ENCODE assay signal across 8 cellular contexts in genomic region chr2:36461039-36461681, GRCh38.
A peak's percentile ranks its signal among the peaks of the same experiment; 100 is the strongest.
DNase-seq lines count a peak whose midpoint lies in the region; ATAC-seq, FAIRE-seq and TF ChIP-seq lines count a peak whose summit lies in the region.

No MANE protein-coding gene starts in this region.

- H3K9me3 Mint-ChIP-seq in T-cell, result no peaks in the 10 kb centered on the region

- no peaks in the 10 kb centered on the region for H3K36me3 ChIP-seq in iPS DF 6.9 (ENCODE audit: control insufficient read depth, insufficient read depth, low read length)
- no peaks in the 10 kb centered on the region for H3K36me3 ChIP-seq in transverse colon

- no peaks in the 10 kb centered on the region for H3K27me3 Mint-ChIP-seq in T-cell

- no peak overlapping the region for H3K4me3 Mint-ChIP-seq in T-cell

- peaks cover 11% of the 10 kb centered on the region; the same call in 1 of the 2 replicates for H3K4me1 ChIP-seq in iPS DF 6.9 (ENCODE audit: control insufficient read depth, insufficient read depth, low read length)
- peaks cover 13 to 52% (median 43%) of the 10 kb centered on the region in 4 donors for H3K4me1 ChIP-seq in transverse colon

- in situ Hi-C loops in transverse colon (cut with MboI; ENCODE audit: low pct_ligation_motif_present in 1 of 4, low pct_unique_long_range_greater_than_20kb in 1 of 4, low sequenced_read_pairs in 3 of 4), result loop anchor here in 3 of 4 donors (10.0 to 25.0 kb wide), 2 partner anchors 99 to 106 kb away; partner anchors contain the start of gene CRIM1 (in 3 of the 3)

- peaks cover 0 to 2% (median 0%) of the 10 kb centered on the region in 3 donors for H3K4me1 Mint-ChIP-seq in T-cell

- no peak overlapping the region for H3K27ac Mint-ChIP-seq in T-cell

- ATAC-seq in T-cell (replicated peaks in 1 of 4), result peak; percentile 42 to 92 (median 80)

- no peak for TF ChIP-seq EP300 in transverse colon (IDR thresholded peaks at IDR 0.05; ENCODE audit: low read depth)

- H3K9me3 ChIP-seq in iPS DF 6.9 (ENCODE audit: control insufficient read depth, insufficient read depth, low read length) (no peaks in the 10 kb centered on the region), transverse colon (no peaks in the 10 kb centered on the region)

- intact Hi-C loops in transverse colon (cut with DNase I; ENCODE audit: low total_unique reads), result no loop called here

- TF ChIP-seq CTCF in HFF-Myc (IDR thresholded peaks at IDR 0.05; ENCODE audit: low read depth, low read length, missing control alignments) (no peak), transverse colon (IDR thresholded peaks at IDR 0.05) (no peak)

- no peaks in the 10 kb centered on the region for H3K36me3 Mint-ChIP-seq in T-cell

- DNase-seq in HFF-Myc (ENCODE audit: extremely low read depth, low read depth) (peak; percentile 79), T-cell (no peak), iPS DF 6.9 (ENCODE audit: low read depth, low spot score) (peak; percentile 47), transverse colon (no peak), NCI-H2171 treated with DMSO at 0.1 percent for 48 hours (lab: John Stamatoyannopoulos, UW) (no peak), NCI-H1417 treated with DMSO at 0.1 percent for 48 hours (lab: John Stamatoyannopoulos, UW) (no peak), NCI-H128 (lab: John Stamatoyannopoulos, UW; ENCODE audit: unreplicated experiment) (no peak)

- WGBS in iPS DF 6.9 (ENCODE audit: insufficient coverage, insufficient read length), result no CpG with 5 or more reads among the region's 4 CpGs
- 24 to 32% methylated on average over 4 of the region's 4 CpGs for WGBS in transverse colon (ENCODE audit: low coverage in 1 of 2), 2 donors

- CTCF ChIA-PET in T-cell (lab: Charles Lee), result interaction anchor here in 1 of 2 donors (0.6 kb wide), 1 partner anchor 52 kb away, joined by 3 read pairs; no protein-coding TSS in a partner anchor

- TF ChIP-seq POLR2A in transverse colon (IDR thresholded peaks at IDR 0.05), result no peak

- peak; percentile 72 for FAIRE-seq in G401.6 (lab: Jason Lieb, UNC)

- no peak overlapping the region for H3K4me3 ChIP-seq in HFF-Myc (replicated peaks; ENCODE audit: low read depth, low read length)
- no peak overlapping the region for H3K4me3 ChIP-seq in iPS DF 6.9 (ENCODE audit: low read length)
- no peak overlapping the region for H3K4me3 ChIP-seq in transverse colon

- H3K27ac ChIP-seq in iPS DF 6.9 (ENCODE audit: low read length) (peak overlapping the region; percentile 25), transverse colon (peak overlapping the region; percentile 43 to 59 (median 52))

- POLR2A ChIA-PET in T-cell (lab: Charles Lee), result interaction anchor here in 1 of 2 donors (0.5 kb wide), 1 partner anchor 671 kb away, joined by 3 read pairs; no protein-coding TSS in a partner anchor

- no peaks in the 10 kb centered on the region for H3K27me3 ChIP-seq in iPS DF 6.9 (ENCODE audit: control insufficient read depth, insufficient read depth, low read length)
- H3K27me3 ChIP-seq in transverse colon, result no peaks in the 10 kb centered on the region

Comparison
In these comparisons a context has a peak if more than half of its experiments do, and no peak if none do; other contexts are left out.
1. DNase-seq: peak in HFF-Myc (single experiment) and iPS DF 6.9 (single experiment); none in T-cell (0 of 34), transverse colon (single experiment), NCI-H2171 treated with DMSO at 0.1 percent for 48 hours (single experiment), NCI-H1417 treated with DMSO at 0.1 percent for 48 hours (single experiment) and NCI-H128 (single experiment).